In genomic region chr22:45952151-45952550, GRCh38 we compare ENCODE assay signal across 31 cellular contexts. TPM values are rescaled to one million over a fixed set of nuclear protein-coding genes. Genes with fewer than 3 reads are reported as not detected.
"Had no signal": no experiment of that assay in that cellular context is flagged by ENCODE, and none has a peak within 500 bp of the region (broad histone marks: within the 10 kb centered on the region; RNA-seq: fewer than 3 reads in every experiment).

No MANE protein-coding gene starts in this region.

- H3K4me2 ChIP-seq: SK-N-SH had no signal

- H3K4me3 ChIP-seq: ascending aorta, cardiac muscle cell, K562, SJSA1 had no signal

- H3K36me3 Mint-ChIP-seq: activated naive CD4-positive, alpha-beta T cell treated with anti-CD3 and anti-CD28 coated beads, Interleukin-2, amount 50 U/mL, for 24 hours; activated naive CD8-positive, alpha-beta T cell treated with anti-CD3 and anti-CD28 coated beads, Interleukin-2, amount 10 ng/mL, durations not matched to agents 7 days and 5 days had no signal

- H3K9me3 ChIP-seq: ascending aorta, SJSA1, SK-N-SH had no signal

- DNase-seq: activated CD4-positive, alpha-beta T cell treated with anti-CD3 and anti-CD28 coated beads, Interleukin-2, amount 10 ng/mL, durations not matched to agents 24 days and 14 days; activated CD4-positive, alpha-beta T cell treated with anti-CD3 and anti-CD28 coated beads, Interleukin-2, amount 50 U/mL, for 4 hours; activated CD8-positive, alpha-beta T cell treated with anti-CD3 and anti-CD28 coated beads for 36 hours; activated gamma-delta T cell; activated naive CD4-positive, alpha-beta T cell treated with Interleukin-2 at 50 U/mL for 16 hours; activated naive CD8-positive, alpha-beta T cell treated with anti-CD3 and anti-CD28 coated beads, Interleukin-2, amount 10 ng/mL, durations not matched to agents 7 days and 5 days; activated T-cell treated with anti-CD3 and anti-CD28 coated beads, Interleukin-2, amount 50 U/mL, for 1 hour; activated T-cell treated with anti-CD3 and anti-CD28 coated beads, Interleukin-2, amount 50 U/mL, for 72 hours; amygdala; NCI-H1048; NCI-H1105 treated with DMSO at 0.1 percent for 48 hours; NCI-H1436 treated with DMSO at 0.1 percent for 48 hours; NCI-H187; NCI-H2081; NCI-H2171 treated with DMSO at 0.1 percent for 48 hours; NCI-H2227 treated with DMSO at 0.1 percent for 48 hours; NCI-H446; NCI-H524; PC-3; SHP77 treated with DMSO at 0.1 percent for 48 hours; SK-N-SH; T-helper 17 cell; WERI-Rb-1 had no signal

- H3K27ac ChIP-seq: ascending aorta, cardiac muscle cell, SJSA1, WERI-Rb-1 had no signal

- H3K4me1 ChIP-seq: ascending aorta, SJSA1 had no signal

- H3K4me3 Mint-ChIP-seq: activated CD4-positive, alpha-beta T cell treated with anti-CD3 and anti-CD28 coated beads, Interleukin-2, amount 10 ng/mL, durations not matched to agents 24 days and 14 days; activated CD8-positive, alpha-beta T cell treated with anti-CD3 and anti-CD28 coated beads for 36 hours; activated naive CD4-positive, alpha-beta T cell treated with anti-CD3 and anti-CD28 coated beads, Interleukin-2, amount 50 U/mL, for 24 hours; activated naive CD8-positive, alpha-beta T cell treated with anti-CD3 and anti-CD28 coated beads, Interleukin-2, amount 10 ng/mL, durations not matched to agents 7 days and 5 days; activated T-cell treated with anti-CD3 and anti-CD28 coated beads, Interleukin-2, amount 50 U/mL, for 72 hours; activated T-helper 17 cell treated with anti-CD3 and anti-CD28 coated beads, Interleukin-2, amount 50 U/mL, for 72 hours; central memory CD8-positive, alpha-beta T cell; T-helper 17 cell had no signal

- H3K27ac Mint-ChIP-seq: activated CD4-positive, alpha-beta T cell treated with anti-CD3 and anti-CD28 coated beads, Interleukin-2, amount 10 ng/mL, durations not matched to agents 24 days and 14 days; activated CD8-positive, alpha-beta T cell treated with anti-CD3 and anti-CD28 coated beads for 36 hours; activated naive CD4-positive, alpha-beta T cell treated with anti-CD3 and anti-CD28 coated beads, Interleukin-2, amount 50 U/mL, for 24 hours; activated naive CD8-positive, alpha-beta T cell treated with anti-CD3 and anti-CD28 coated beads, Interleukin-2, amount 10 ng/mL, durations not matched to agents 7 days and 5 days; activated T-cell treated with anti-CD3 and anti-CD28 coated beads, Interleukin-2, amount 50 U/mL, for 72 hours; activated T-helper 17 cell treated with anti-CD3 and anti-CD28 coated beads, Interleukin-2, amount 50 U/mL, for 72 hours; T-helper 17 cell had no signal

- ATAC-seq: activated CD8-positive, alpha-beta T cell treated with anti-CD3 and anti-CD28 coated beads for 36 hours; activated T-cell treated with anti-CD3 and anti-CD28 coated beads, Interleukin-2, amount 50 U/mL, for 72 hours; activated T-helper 17 cell treated with anti-CD3 and anti-CD28 coated beads, Interleukin-2, amount 50 U/mL, for 72 hours; K562; PC-3; T-helper 17 cell had no signal

- H3K36me3 ChIP-seq: ascending aorta, cardiac muscle cell, SJSA1, WERI-Rb-1 had no signal

- H3K27me3 ChIP-seq: ascending aorta, cardiac muscle cell had no signal

- H3K9me3 Mint-ChIP-seq: activated CD4-positive, alpha-beta T cell treated with anti-CD3 and anti-CD28 coated beads, Interleukin-2, amount 10 ng/mL, durations not matched to agents 24 days and 14 days; activated CD8-positive, alpha-beta T cell treated with anti-CD3 and anti-CD28 coated beads for 36 hours; activated naive CD4-positive, alpha-beta T cell treated with anti-CD3 and anti-CD28 coated beads, Interleukin-2, amount 50 U/mL, for 24 hours; activated naive CD8-positive, alpha-beta T cell treated with anti-CD3 and anti-CD28 coated beads, Interleukin-2, amount 10 ng/mL, durations not matched to agents 7 days and 5 days; activated T-cell treated with anti-CD3 and anti-CD28 coated beads, Interleukin-2, amount 50 U/mL, for 72 hours; activated T-helper 17 cell treated with anti-CD3 and anti-CD28 coated beads, Interleukin-2, amount 50 U/mL, for 72 hours; central memory CD8-positive, alpha-beta T cell had no signal

- H3K9ac ChIP-seq: SK-N-SH had no signal

- H3K4me1 Mint-ChIP-seq: activated CD4-positive, alpha-beta T cell treated with anti-CD3 and anti-CD28 coated beads, Interleukin-2, amount 10 ng/mL, durations not matched to agents 24 days and 14 days; activated naive CD4-positive, alpha-beta T cell treated with anti-CD3 and anti-CD28 coated beads, Interleukin-2, amount 50 U/mL, for 24 hours; activated naive CD8-positive, alpha-beta T cell treated with anti-CD3 and anti-CD28 coated beads, Interleukin-2, amount 10 ng/mL, durations not matched to agents 7 days and 5 days; activated T-helper 17 cell treated with anti-CD3 and anti-CD28 coated beads, Interleukin-2, amount 50 U/mL, for 72 hours; central memory CD8-positive, alpha-beta T cell; T-helper 17 cell had no signal

RNA-seq across cellular contexts. Expression of gene WNT7B, which starts 24.8 kb away (rescaled TPM):
- total RNA-seq: activated CD4-positive, alpha-beta T cell treated with anti-CD3 and anti-CD28 coated beads, Interleukin-2, amount 10 ng/mL, durations not matched to agents 24 days and 14 days; activated CD8-positive, alpha-beta memory T cell treated with anti-CD3 and anti-CD28 coated beads for 36 hours; activated CD8-positive, alpha-beta T cell treated with anti-CD3 and anti-CD28 coated beads for 36 hours; activated naive CD8-positive, alpha-beta T cell treated with anti-CD3 and anti-CD28 coated beads, Interleukin-2, amount 10 ng/mL, durations not matched to agents 7 days and 5 days; activated T-cell treated with anti-CD3 and anti-CD28 coated beads, Interleukin-2, amount 50 U/mL, for 72 hours; activated T-helper 17 cell treated with anti-CD3 and anti-CD28 coated beads, Interleukin-2, amount 50 U/mL, for 72 hours; ascending aorta; cardiac muscle cell; K562; T-helper 17 cell had no signal
- polyA plus RNA-seq: cardiac muscle cell, K562 had no signal
